ENCODE assay signal across 27 cellular contexts in genomic region chr7:7117935-7118586, GRCh38.
"Had no signal": no experiment of that assay in that cellular context is flagged by ENCODE, and none has a peak within 500 bp of the region (broad histone marks: within the 10 kb centered on the region; RNA-seq: fewer than 3 reads in every experiment).

No MANE protein-coding gene starts in this region.

- FAIRE-seq: TTC549 had no signal

- H3K4me3 ChIP-seq: SK-N-MC had no signal

- H3K27ac ChIP-seq: SK-N-MC had no signal

- DNase-seq: activated CD4-positive, alpha-beta T cell treated with anti-CD3 and anti-CD28 coated beads for 4 hours; activated CD8-positive, alpha-beta memory T cell treated with anti-CD3 and anti-CD28 coated beads, Interleukin-2, amount 50 U/mL, for 4 hours; activated CD8-positive, alpha-beta T cell treated with anti-CD3 and anti-CD28 coated beads for 36 hours; activated gamma-delta T cell treated with Interleukin-2 at 50 U/mL for 16 hours; activated naive CD4-positive, alpha-beta T cell treated with anti-CD3 and anti-CD28 coated beads, Interleukin-2, amount 10 ng/mL, durations not matched to agents 7 days and 5 days; activated naive CD8-positive, alpha-beta T cell treated with anti-CD3 and anti-CD28 coated beads for 36 hours; activated T-cell treated with anti-CD3 and anti-CD28 coated beads, Interleukin-2, amount 50 U/mL, for 72 hours; cerebellar nuclear complex; Kasumi-1; NCI-H1048; NCI-H146; NCI-H187 treated with DMSO at 0.1 percent for 48 hours; NCI-H2081 treated with DMSO at 0.1 percent for 48 hours; NCI-H2227 treated with DMSO at 0.1 percent for 48 hours; NCI-H446 treated with DMSO at 0.1 percent for 48 hours; NCI-H524 treated with DMSO at 0.1 percent for 48 hours; NCI-H748 treated with DMSO at 0.1 percent for 48 hours; OCI-M1; RPMI8226; T-cell; T-helper 2 cell; T1000 had no signal

- ATAC-seq: activated CD4-positive, CD25-positive, alpha-beta regulatory T cell treated with anti-CD3 and anti-CD28 coated beads, Interleukin-2, amount 50 U/mL, for 24 hours; activated CD8-positive, alpha-beta T cell treated with anti-CD3 and anti-CD28 coated beads for 36 hours; activated T-cell treated with anti-CD3 and anti-CD28 coated beads, Interleukin-2, amount 50 U/mL, for 72 hours; Panc1; Right ventricle myocardium inferior; T-cell had no signal
